In the genomic region with DNA sequence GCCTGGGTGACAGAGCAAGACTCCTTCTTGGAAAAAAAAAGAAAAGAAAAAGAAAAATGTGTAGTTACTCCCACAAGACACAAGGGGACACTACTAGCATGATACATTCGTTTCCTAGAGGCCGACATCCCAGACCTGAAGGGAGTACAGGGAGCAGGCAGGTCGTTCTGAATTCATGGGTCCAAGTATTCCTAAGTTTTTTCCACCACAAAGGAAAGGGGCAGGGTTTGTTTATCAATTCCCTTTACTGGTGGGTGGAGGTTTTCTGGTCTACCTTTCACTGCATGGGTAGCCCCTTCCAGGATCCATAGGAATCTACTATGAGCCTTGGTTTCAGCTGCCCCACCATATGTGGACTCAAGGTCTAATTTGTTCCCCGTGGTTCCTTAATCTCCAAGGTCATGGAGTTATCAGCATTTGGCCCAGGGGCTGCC, we compare ENCODE assay signal across 8 cellular contexts. TPM values are rescaled to one million over a fixed set of nuclear protein-coding genes. Genes with fewer than 3 reads are reported as not detected.
DNase-seq lines count a peak whose midpoint lies in the region; ATAC-seq and TF ChIP-seq lines count a peak whose summit lies in the region.

No MANE protein-coding gene starts in this region.

- 0 out of 2 replicates have a peak, but pooled peaks cover 3% of the 10 kb centered on the region for H3K27me3 ChIP-seq in OCI-LY3 (ENCODE audit: low read depth, low read length)

- intact Hi-C loops in activated CD4-positive, alpha-beta T cell treated with anti-CD3 and anti-CD28 coated beads for 36 hours (cut with DNase I, micrococcal nuclease), result loop anchor here (1.0 to 10.0 kb wide), 7 partner anchors 16 to 221 kb away; partner anchors contain the start of gene SLC25A45 (in 1 of the 2)
- intact Hi-C loops in left colon (cut with DNase I, micrococcal nuclease), result loop anchor here in 1 of 2 donors (10.0 kb wide), 1 partner anchor 148 kb away; no protein-coding TSS in a partner anchor

- H3K79me2 ChIP-seq in OCI-LY3 (ENCODE audit: low read length), result no peaks in the 10 kb centered on the region

- H2AFZ ChIP-seq in OCI-LY3 (ENCODE audit: low read depth, low read length), result no peak overlapping the region

- ATAC-seq in activated CD4-positive, alpha-beta T cell treated with anti-CD3 and anti-CD28 coated beads for 36 hours, result peak; percentile 72
- ATAC-seq in left colon (peak; percentile 89), HG03571 (IDR thresholded peaks at IDR 0.05; ENCODE audit: unreplicated experiment) (no peak)

- H3K9ac ChIP-seq in OCI-LY3 (ENCODE audit: low read length), result no peak overlapping the region

- no peaks in the 10 kb centered on the region for H3K9me3 ChIP-seq in OCI-LY3 (ENCODE audit: insufficient read depth, low read length)

- peaks cover 10% of the 10 kb centered on the region for H3K4me1 Mint-ChIP-seq in activated CD4-positive, alpha-beta T cell treated with anti-CD3 and anti-CD28 coated beads for 36 hours

- no peaks in the 10 kb centered on the region for H3K36me3 ChIP-seq in OCI-LY3 (replicated peaks; ENCODE audit: low read depth, low read length)

- H3K4me2 ChIP-seq in OCI-LY3 (ENCODE audit: low read length), result peak overlapping the region; percentile 1; the same call in 1 of the 2 replicates

- H3K36me3 Mint-ChIP-seq in activated CD4-positive, alpha-beta T cell treated with anti-CD3 and anti-CD28 coated beads for 36 hours (ENCODE audit: low read depth), result no peaks in the 10 kb centered on the region

- CTCF ChIA-PET in activated CD4-positive, alpha-beta T cell treated with anti-CD3 and anti-CD28 coated beads for 36 hours (lab: Charles Lee), result interaction anchor here (0.6 to 1.8 kb wide), 3 partner anchors 141 to 280 kb away, joined by 3 to 12 read pairs (median 3); no protein-coding TSS in a partner anchor

- no peak overlapping the region for H3K4me3 Mint-ChIP-seq in activated CD4-positive, alpha-beta T cell treated with anti-CD3 and anti-CD28 coated beads for 36 hours

- POLR2A ChIA-PET in activated CD4-positive, alpha-beta T cell treated with anti-CD3 and anti-CD28 coated beads for 36 hours (lab: Charles Lee), result no interaction called here

- no peak overlapping the region for H3K27ac Mint-ChIP-seq in activated CD4-positive, alpha-beta T cell treated with anti-CD3 and anti-CD28 coated beads for 36 hours

- peak; percentile 48 for DNase-seq in activated CD4-positive, alpha-beta T cell treated with anti-CD3 and anti-CD28 coated beads for 36 hours
- DNase-seq in activated CD4-positive, alpha-beta T cell treated with anti-CD3 and anti-CD28 coated beads for 1 hour, result no peak
- DNase-seq in LoVo (ENCODE audit: low spot score) (peak; percentile 84), cerebellar cortex (ENCODE audit: low spot score) (peak; percentile 91), left colon (no peak), stromal cell of bone marrow (ENCODE audit: low read depth) (peak; percentile 69)

- H3K9me3 Mint-ChIP-seq in activated CD4-positive, alpha-beta T cell treated with anti-CD3 and anti-CD28 coated beads for 36 hours (ENCODE audit: low read depth), result no peaks in the 10 kb centered on the region

- TF ChIP-seq CTCF in OCI-LY3 (IDR thresholded peaks at IDR 0.05; ENCODE audit: low read depth, low read length), result peak; percentile 75

- H3K4me1 ChIP-seq in OCI-LY3 (ENCODE audit: low read length), result 0 out of 2 replicates have a peak, but pooled peaks cover 3% of the 10 kb centered on the region

- no peaks in the 10 kb centered on the region for H4K20me1 ChIP-seq in OCI-LY3 (ENCODE audit: insufficient read depth, low read length)

- H3K27me3 Mint-ChIP-seq in activated CD4-positive, alpha-beta T cell treated with anti-CD3 and anti-CD28 coated beads for 36 hours, result no peaks in the 10 kb centered on the region

- no peak overlapping the region for H3K4me3 ChIP-seq in OCI-LY3 (ENCODE audit: low read length)

- H3K27ac ChIP-seq in OCI-LY3 (ENCODE audit: low read length), result no peak overlapping the region

RNA-seq across cellular contexts. Expression of gene TIGD3, which starts 11.8 kb away (rescaled TPM):
- 1 to 10 TPM in 1 of 2 experiments, under 1 TPM in 1; 0.58 to 1.1 TPM for total RNA-seq in activated CD4-positive, alpha-beta T cell treated with anti-CD3 and anti-CD28 coated beads for 36 hours
- under 1 TPM; 0.20 to 0.61 TPM for total RNA-seq in left colon

RNA-seq across cellular contexts. Expression of gene SLC25A45, which starts 16.1 kb away (rescaled TPM):
- 10 to 100 TPM; 13.2 to 14.3 TPM for total RNA-seq in activated CD4-positive, alpha-beta T cell treated with anti-CD3 and anti-CD28 coated beads for 36 hours
- 1 to 10 TPM; 5.8 to 8.4 TPM for total RNA-seq in left colon

RNA-seq across cellular contexts. Expression of gene FRMD8, which starts 20.1 kb away (rescaled TPM):
- 10 to 100 TPM; 32.7 to 37.5 TPM for total RNA-seq in activated CD4-positive, alpha-beta T cell treated with anti-CD3 and anti-CD28 coated beads for 36 hours
- 10 to 100 TPM; 38.1 to 42.2 TPM for total RNA-seq in left colon

RNA-seq across cellular contexts. Expression of gene DPF2, which starts 32.7 kb away (rescaled TPM):
- total RNA-seq in activated CD4-positive, alpha-beta T cell treated with anti-CD3 and anti-CD28 coated beads for 36 hours, result 10 to 100 TPM; 67.5 to 69.0 TPM
- total RNA-seq in left colon, result 10 to 100 TPM; 25.9 to 33.1 TPM

RNA-seq across cellular contexts. Expression of gene CDC42EP2, which starts 51.7 kb away (rescaled TPM):
- under 1 TPM; 0.91 to 0.93 TPM for total RNA-seq in activated CD4-positive, alpha-beta T cell treated with anti-CD3 and anti-CD28 coated beads for 36 hours
- 10 to 100 TPM; 10.3 to 16.2 TPM for total RNA-seq in left colon

Comparison
In these comparisons a context has a peak if more than half of its experiments do, and no peak if none do; other contexts are left out.
1. DNase-seq: peak in activated CD4-positive, alpha-beta T cell treated with anti-CD3 and anti-CD28 coated beads for 36 hours (single experiment), LoVo (single experiment), cerebellar cortex (single experiment) and stromal cell of bone marrow (single experiment); none in activated CD4-positive, alpha-beta T cell treated with anti-CD3 and anti-CD28 coated beads for 1 hour (single experiment) and left colon (0 of 2).